9 cellular contexts compared by ENCODE assay signal in the genomic region with DNA sequence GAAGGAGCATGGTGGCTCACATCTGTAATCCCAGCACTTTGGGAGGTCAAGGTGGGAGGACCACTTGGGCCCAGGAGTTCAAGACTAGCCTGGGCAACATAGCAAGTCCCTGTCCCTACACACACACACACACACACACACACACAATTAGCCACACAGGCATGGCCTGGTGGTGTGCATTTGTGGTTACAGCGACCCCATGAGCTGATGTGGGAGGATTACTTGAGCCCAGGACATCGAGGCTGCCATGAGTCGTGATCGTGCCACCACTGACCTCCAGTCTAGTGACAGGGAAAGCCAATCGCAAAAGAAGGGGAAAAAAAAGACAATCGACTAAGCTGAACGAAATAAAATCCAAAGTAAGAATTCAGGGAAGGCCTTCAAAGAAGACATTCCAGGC.
"Had no signal": no experiment of that assay in that cellular context is flagged by ENCODE, and none has a peak within 500 bp of the region (broad histone marks: within the 10 kb centered on the region; RNA-seq: fewer than 3 reads in every experiment).

No MANE protein-coding gene starts in this region.

- H3K4me1 Mint-ChIP-seq: H9, IgD-negative memory B cell had no signal

- H3K27ac Mint-ChIP-seq: HFFc6, IgD-negative memory B cell had no signal

- H3K27ac ChIP-seq: GM23248, HL-60 had no signal

- H3K9ac ChIP-seq: GM23248 had no signal

- H3K9me3 Mint-ChIP-seq: HFFc6 had no signal

- H3K4me3 Mint-ChIP-seq: H9, HFFc6, IgD-negative memory B cell had no signal

- H3K36me3 Mint-ChIP-seq: IgD-negative memory B cell had no signal

- H2AFZ ChIP-seq: GM23248 had no signal

- H3K4me3 ChIP-seq: GM23248 had no signal

- DNase-seq: GM23248, GOT3, H9, HCEC 1CT, HFFc6, KBM-7 had no signal

- ATAC-seq: HepG2 had no signal
